In the genomic region with DNA sequence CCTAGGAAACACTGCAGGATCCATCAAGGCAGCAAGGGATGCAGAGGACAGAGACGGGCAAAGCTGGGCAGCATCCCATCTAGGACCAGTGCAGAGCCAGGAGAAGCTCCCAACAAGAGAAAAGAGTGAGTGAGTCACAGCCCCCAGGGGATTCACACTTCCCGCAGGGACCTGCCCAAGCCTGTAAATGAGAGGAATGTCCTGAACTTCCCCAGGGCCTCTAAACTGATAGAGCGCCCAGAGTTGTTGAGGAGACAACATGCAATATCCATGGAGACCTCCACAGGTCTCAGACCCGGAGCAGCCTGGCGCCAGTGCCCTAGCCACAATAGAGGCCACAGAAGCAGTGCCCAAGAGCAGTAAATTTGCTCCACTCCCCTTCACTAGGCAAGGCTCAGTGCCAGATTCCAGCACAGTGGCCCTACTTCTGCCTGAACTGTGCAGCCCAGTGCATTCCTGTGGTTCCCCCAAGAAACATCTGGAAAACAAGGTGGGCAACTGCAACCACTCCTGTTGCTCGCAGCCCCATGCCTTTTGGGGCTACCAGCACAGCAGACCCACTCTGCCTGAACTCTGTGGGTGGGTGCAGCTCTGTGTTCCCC, we compare ENCODE assay signal across 1 cellular context.
TF ChIP-seq lines count a peak whose summit lies in the region.

No MANE protein-coding gene starts in this region.

TF ChIP-seq in H1, 55 proteins besides CTCF, POLR2A, EP300 and RAD21 (continued from another document):
- no peak for TF ChIP-seq SIRT6 (IDR thresholded peaks at IDR 0.05; ENCODE audit: low read length)
- no peak for TF ChIP-seq FOSL1 (IDR thresholded peaks at IDR 0.05; ENCODE audit: insufficient read depth, low read depth, low read length)
- TF ChIP-seq ASH2L (IDR thresholded peaks at IDR 0.05; ENCODE audit: low read length): no peak
- TF ChIP-seq CREB1 (IDR thresholded peaks at IDR 0.05): no peak
